24 cellular contexts compared by ENCODE assay signal in genomic region chr7:41175435-41175834, GRCh38.
DNase-seq lines count a peak whose midpoint lies in the region; ATAC-seq, FAIRE-seq and TF ChIP-seq lines count a peak whose summit lies in the region.
"Had no signal": no experiment of that assay in that cellular context is flagged by ENCODE, and none has a peak within 500 bp of the region (broad histone marks: within the 10 kb centered on the region; RNA-seq: fewer than 3 reads in every experiment).

No MANE protein-coding gene starts in this region.

- H3K14ac ChIP-seq in H9 (ENCODE audit: insufficient read depth, low read length) (no peak overlapping the region; the same call in 1 of the 2 replicates), mesenchymal stem cell (ENCODE audit: low read length in 2 of 2) (no peak overlapping the region)

- H3K9me3 ChIP-seq in H9 (ENCODE audit: control insufficient read depth, low read depth, low read length) (no peaks in the 10 kb centered on the region), mesenchymal stem cell (ENCODE audit: control insufficient read depth, low read length) (no peaks in the 10 kb centered on the region)

- WGBS in H9 (ENCODE audit: extremely low coverage, insufficient read length, low lambda C conversion rate): no CpG with 5 or more reads among the region's 8 CpGs
- 94% methylated on average over 8 of the region's 8 CpGs for WGBS in mesenchymal stem cell

- peaks cover 2% of the 10 kb centered on the region; the same call in 1 of the 2 replicates for H3K4me1 ChIP-seq in H9 (ENCODE audit: insufficient read depth, low read length)
- H3K4me1 ChIP-seq in mesenchymal stem cell (ENCODE audit: control insufficient read depth, insufficient read depth, low read depth, low read length): no peaks in the 10 kb centered on the region

- POLR2A ChIA-PET in WTC11 (lab: Charles Lee): no interaction called here

- H4K20me1 ChIP-seq in H9 (ENCODE audit: control insufficient read depth, insufficient read depth, insufficient read length): no peaks in the 10 kb centered on the region

- H3K9me3 Mint-ChIP-seq in H9 (no peaks in the 10 kb centered on the region), WTC11 (no peaks in the 10 kb centered on the region), chondrocyte (ENCODE audit: low read depth) (peaks cover 9% of the 10 kb centered on the region)
- H3K9me3 Mint-ChIP-seq in activated T-cell treated with anti-CD3 and anti-CD28 coated beads, Interleukin-2, amount 50 U/mL, for 4 hours: peaks cover 18% of the 10 kb centered on the region

- H2AK5ac ChIP-seq in H9 (ENCODE audit: insufficient read length, low read length) (no peak overlapping the region), mesenchymal stem cell (ENCODE audit: low read length, severe bottlenecking) (no peak overlapping the region)

- H3K27ac ChIP-seq in H9 (ENCODE audit: insufficient read length, low read depth, low read length): no peak overlapping the region
- no peak overlapping the region for H3K27ac ChIP-seq in mesenchymal stem cell (ENCODE audit: low read length, poor library complexity, severe bottlenecking)
- H3K27ac ChIP-seq: SK-N-MC had no signal

- H3K4ac ChIP-seq in H9 (ENCODE audit: low read depth, low read length) (no peak overlapping the region), mesenchymal stem cell (ENCODE audit: low read depth in 1 of 2, low read length in 2 of 2) (no peak overlapping the region)

- H4K5ac ChIP-seq in H9 (ENCODE audit: insufficient read length, low read depth, low read length): no peak overlapping the region

- no peak overlapping the region for H4K91ac ChIP-seq in H9 (ENCODE audit: insufficient read length, low read depth, low read length)
- peak overlapping the region; percentile 52 for H4K91ac ChIP-seq in mesenchymal stem cell (ENCODE audit: low read length)

- DNase-seq in Ammon's horn (ENCODE audit: low spot score) (peak; percentile 46), H9 (peak; percentile 33), WTC11 (ENCODE audit: low spot score) (peak; percentile 14), mesenchymal stem cell (no peak), chondrocyte (ENCODE audit: low spot score) (no peak), superior temporal gyrus (ENCODE audit: extremely low spot score) (no peak), D721Med (ENCODE audit: insufficient read length, low spot score) (no peak)
- no peak for DNase-seq in activated T-cell treated with anti-CD3 and anti-CD28 coated beads, Interleukin-2, amount 50 U/mL, for 4 hours
- DNase-seq: DND-41, GOT3, KBM-7, NCI-H1092, NCI-H1436, NCI-H187 treated with DMSO at 0.1 percent for 48 hours, NCI-H2107, NCI-H2227 treated with DMSO at 0.1 percent for 48 hours, NCI-H510A, NCI-H774, SW 1271 had no signal

- H3K23ac ChIP-seq in H9 (ENCODE audit: insufficient read length, low read depth, low read length) (no peak overlapping the region), mesenchymal stem cell (ENCODE audit: low read length in 2 of 2) (no peak overlapping the region)

- H3K27me3 ChIP-seq in H9 (ENCODE audit: insufficient read depth, low read length): no peaks in the 10 kb centered on the region
- H3K27me3 ChIP-seq in mesenchymal stem cell (ENCODE audit: control insufficient read depth in 1 of 2, insufficient read depth in 1 of 2, low read length in 2 of 2): no peaks in the 10 kb centered on the region

- H3K4me1 Mint-ChIP-seq in H9 (peaks cover 10 to 14% of the 10 kb centered on the region in 2 experiments), WTC11 (peaks cover 27% of the 10 kb centered on the region), chondrocyte (ENCODE audit: low read depth) (peaks cover 5% of the 10 kb centered on the region)
- H3K4me1 Mint-ChIP-seq in activated T-cell treated with anti-CD3 and anti-CD28 coated beads, Interleukin-2, amount 50 U/mL, for 4 hours (ENCODE audit: low read depth): no peaks in the 10 kb centered on the region
- H3K4me1 Mint-ChIP-seq: B cell had no signal

- H2AFZ ChIP-seq in H9 (ENCODE audit: low read length) (no peak overlapping the region), mesenchymal stem cell (ENCODE audit: low read depth, low read length) (no peak overlapping the region)

- H3K9ac ChIP-seq in H9 (ENCODE audit: extremely low read depth, insufficient read length, low read length): no peak overlapping the region
- H3K9ac ChIP-seq in mesenchymal stem cell (ENCODE audit: low read length): no peak overlapping the region

- no peak overlapping the region for H3T11ph ChIP-seq in H9 (ENCODE audit: low read length)

- H3K18ac ChIP-seq in H9 (ENCODE audit: insufficient read length, low read depth, low read length) (no peak overlapping the region), mesenchymal stem cell (ENCODE audit: low read depth in 1 of 2, low read length in 2 of 2) (no peak overlapping the region)

- no peaks in the 10 kb centered on the region for H3K36me3 Mint-ChIP-seq in H9 (ENCODE audit: insufficient read depth in 1 of 3, low read depth in 3 of 3)
- H3K36me3 Mint-ChIP-seq in WTC11: no peaks in the 10 kb centered on the region
- peaks cover 1% of the 10 kb centered on the region for H3K36me3 Mint-ChIP-seq in chondrocyte (ENCODE audit: low read depth)
- no peaks in the 10 kb centered on the region for H3K36me3 Mint-ChIP-seq in activated T-cell treated with anti-CD3 and anti-CD28 coated beads, Interleukin-2, amount 50 U/mL, for 4 hours (ENCODE audit: insufficient read depth)

- H2BK15ac ChIP-seq in H9 (ENCODE audit: low read depth, low read length) (no peak overlapping the region), mesenchymal stem cell (ENCODE audit: low read depth, poor library complexity, severe bottlenecking) (no peak overlapping the region)

- no peaks in the 10 kb centered on the region for H3K23me2 ChIP-seq in H9 (ENCODE audit: insufficient read length, low read depth, low read length, poor library complexity, severe bottlenecking)

- H3K27ac Mint-ChIP-seq in H9 (peak overlapping the region in 1 of 3 experiments; percentile 2; a peak in 3 of 7 replicates), WTC11 (0 out of 2 replicates have a peak overlapping the region, but pooled peaks have one; percentile 4), chondrocyte (ENCODE audit: unreplicated experiment) (no peak overlapping the region)
- H3K27ac Mint-ChIP-seq: B cell had no signal

- no peak overlapping the region for H3K4me2 ChIP-seq in H9 (ENCODE audit: insufficient read depth, insufficient read length, low read length)
- H3K4me2 ChIP-seq in mesenchymal stem cell (ENCODE audit: low read length, poor library complexity, severe bottlenecking): no peak overlapping the region

- H2BK5ac ChIP-seq in H9 (ENCODE audit: insufficient read length, low read length) (no peak overlapping the region), mesenchymal stem cell (ENCODE audit: low read depth, low read length, poor library complexity, severe bottlenecking) (no peak overlapping the region)

- H3K79me1 ChIP-seq in H9 (ENCODE audit: insufficient read depth, low read depth, low read length, poor library complexity, severe bottlenecking): no peaks in the 10 kb centered on the region
- H3K79me1 ChIP-seq in mesenchymal stem cell (replicated peaks; ENCODE audit: low read length, poor library complexity, severe bottlenecking): no peaks in the 10 kb centered on the region

- no peak overlapping the region for H2BK20ac ChIP-seq in H9 (ENCODE audit: low read depth, low read length, poor library complexity, severe bottlenecking)

- CTCF ChIA-PET in WTC11 (lab: Charles Lee): no interaction called here

- no peaks in the 10 kb centered on the region for H3K79me2 ChIP-seq in H9 (ENCODE audit: insufficient read depth, low read length)

- H4K8ac ChIP-seq in H9 (replicated peaks; ENCODE audit: insufficient read length, low read depth, low read length) (no peak overlapping the region), mesenchymal stem cell (ENCODE audit: low read length) (no peak overlapping the region)

- ATAC-seq in WTC11: no peak
- ATAC-seq in activated T-cell treated with anti-CD3 and anti-CD28 coated beads, Interleukin-2, amount 50 U/mL, for 4 hours: no peak

- H3K4me3 Mint-ChIP-seq in H9: no peak overlapping the region
- no peak overlapping the region for H3K4me3 Mint-ChIP-seq in WTC11
- H3K4me3 Mint-ChIP-seq in chondrocyte (ENCODE audit: unreplicated experiment): no peak overlapping the region
- H3K4me3 Mint-ChIP-seq in activated T-cell treated with anti-CD3 and anti-CD28 coated beads, Interleukin-2, amount 50 U/mL, for 4 hours: no peak overlapping the region
- H3K4me3 Mint-ChIP-seq: B cell had no signal

- H2BK12ac ChIP-seq in H9 (ENCODE audit: insufficient read length, low read depth, low read length) (no peak overlapping the region), mesenchymal stem cell (ENCODE audit: low read length in 2 of 2) (no peak overlapping the region)

- H3K27me3 Mint-ChIP-seq in H9 (ENCODE audit: low read depth): no peaks in the 10 kb centered on the region
- H3K27me3 Mint-ChIP-seq in WTC11 (ENCODE audit: low read depth): no peaks in the 10 kb centered on the region
- H3K27me3 Mint-ChIP-seq in chondrocyte (ENCODE audit: low read depth): no peaks in the 10 kb centered on the region
- H3K27me3 Mint-ChIP-seq in activated T-cell treated with anti-CD3 and anti-CD28 coated beads, Interleukin-2, amount 50 U/mL, for 4 hours (ENCODE audit: low read depth): no peaks in the 10 kb centered on the region
- H3K27me3 Mint-ChIP-seq: B cell had no signal

- no peaks in the 10 kb centered on the region for H3K36me3 ChIP-seq in mesenchymal stem cell (ENCODE audit: control insufficient read depth in 1 of 2, insufficient read depth in 2 of 2, low read depth in 1 of 2, low read length in 2 of 2)

- TF ChIP-seq CTCF in H9 (conservative IDR thresholded peaks at IDR 0.05) (no peak), WTC11 (IDR thresholded peaks at IDR 0.05) (no peak), chondrocyte (IDR thresholded peaks at IDR 0.05) (no peak), D721Med (IDR thresholded peaks at IDR 0.05; ENCODE audit: insufficient read depth, missing control alignments) (no peak)

- H3K4me3 ChIP-seq in mesenchymal stem cell (ENCODE audit: insufficient read depth in 1 of 2, low read depth in 1 of 2, low read length in 2 of 2): no peak overlapping the region
- H3K4me3 ChIP-seq: SK-N-MC had no signal

- FAIRE-seq in D721Med (lab: Jason Lieb, UNC): no peak
- FAIRE-seq: A204.1, GM12891, RCC 7860 had no signal

- H2BK120ac ChIP-seq in H9 (ENCODE audit: low read depth, low read length, poor library complexity, severe bottlenecking) (no peak overlapping the region), mesenchymal stem cell (ENCODE audit: low read depth, low read length) (no peak overlapping the region)

- no peak overlapping the region for H3K56ac ChIP-seq in H9 (ENCODE audit: insufficient read length, low read depth, low read length)

TF ChIP-seq in WTC11, 78 proteins besides CTCF, POLR2A, EP300 and RAD21 (continues in another document):
- no peak for TF ChIP-seq ZNF423 (CRISPR knock-in tag; IDR thresholded peaks at IDR 0.05)
- no peak for TF ChIP-seq NR2C2 (CRISPR knock-in tag; IDR thresholded peaks at IDR 0.05)
- TF ChIP-seq EMX1 (CRISPR knock-in tag; IDR thresholded peaks at IDR 0.05): no peak
- TF ChIP-seq SOX15 (CRISPR knock-in tag; IDR thresholded peaks at IDR 0.05): no peak
- no peak for TF ChIP-seq TEAD4 (CRISPR knock-in tag; IDR thresholded peaks at IDR 0.05)

Comparison
In these comparisons a context has a peak if more than half of its experiments do, and no peak if none do; other contexts are left out.
1. DNase-seq: peak in Ammon's horn (single experiment), H9 (single experiment) and WTC11 (single experiment); none in mesenchymal stem cell (single experiment), chondrocyte (single experiment), superior temporal gyrus (single experiment), D721Med (single experiment) and activated T-cell treated with anti-CD3 and anti-CD28 coated beads, Interleukin-2, amount 50 U/mL, for 4 hours (single experiment).